In genomic region chr6:67224989-67225388, GRCh38 we compare ENCODE assay signal across 26 cellular contexts.
"Had no signal": no experiment of that assay in that cellular context is flagged by ENCODE, and none has a peak within 500 bp of the region (broad histone marks: within the 10 kb centered on the region; RNA-seq: fewer than 3 reads in every experiment).

No MANE protein-coding gene starts in this region.

- H3K9me3 ChIP-seq: ovary, psoas muscle, thoracic aorta, thyroid gland, tibial nerve, upper lobe of left lung, vagina had no signal

- FAIRE-seq: small intestine, urothelium cell line had no signal

- H3K4me2 ChIP-seq: neural progenitor cell had no signal

- H3K4me3 ChIP-seq: neural progenitor cell, ovary, psoas muscle, stomach, thoracic aorta, thyroid gland, tibial nerve, upper lobe of left lung, vagina had no signal

- H2AFZ ChIP-seq: neural progenitor cell, parathyroid adenoma had no signal

- H3K4me1 ChIP-seq: neural progenitor cell, parathyroid adenoma, psoas muscle, stomach, thyroid gland, tibial nerve, upper lobe of left lung, vagina had no signal

- H3K9ac ChIP-seq: neural progenitor cell, parathyroid adenoma had no signal

- H3K27ac ChIP-seq: neural progenitor cell, ovary, parathyroid adenoma, psoas muscle, stomach, thoracic aorta, thyroid gland, tibial nerve, upper lobe of left lung, vagina had no signal

- H3K36me3 ChIP-seq: neural progenitor cell, ovary, stomach, thoracic aorta, thyroid gland, tibial nerve, upper lobe of left lung, vagina had no signal

- H3K79me2 ChIP-seq: parathyroid adenoma had no signal

- DNase-seq: naive thymus-derived CD4-positive, alpha-beta T cell; natural killer cell; occipital lobe; ovary; posterior cingulate gyrus; psoas muscle; right cardiac atrium; small intestine; stimulated activated CD4-positive, alpha-beta T cell treated with anti-CD3 and anti-CD28 coated beads, Interleukin-15, amount 100 ng/mL, for 24 hours; stimulated activated CD4-positive, alpha-beta T cell treated with anti-CD3 and anti-CD28 coated beads, Interleukin-2, amount 100 ng/mL, for 24 hours; stimulated activated CD4-positive, alpha-beta T cell treated with anti-CD3 and anti-CD28 coated beads, Interleukin-2, amount 100 ng/mL, for 48 hours; stimulated activated CD4-positive, alpha-beta T cell treated with anti-CD3 and anti-CD28 coated beads, Interleukin-4, amount 100 ng/mL, for 24 hours; stimulated activated naive B cell treated with anti-CD40 and anti-IgM and Interleukin-4, amounts not matched to agents 10 μg/mL and 1 μg/mL and 100 μg/mL, for 72 hours; stimulated activated naive CD4-positive, alpha-beta T cell treated with Interleukin-2 at 50 U/mL for 16 hours; stomach; thyroid gland; trophoblast cell; upper lobe of left lung had no signal

- ATAC-seq: naive thymus-derived CD4-positive, alpha-beta T cell; natural killer cell; psoas muscle; right cardiac atrium; sciatic nerve; stimulated activated effector memory CD8-positive, alpha-beta T cell treated with anti-CD3 and anti-CD28 coated beads, Interleukin-12 subunit alpha, Interleukin-12 subunit beta, amount 100 ng/mL, for 72 hours; stimulated activated naive B cell treated with anti-CD40 and anti-IgM and Interleukin-4, amounts not matched to agents 10 μg/mL and 1 μg/mL and 100 μg/mL, for 72 hours had no signal

- H3K27me3 ChIP-seq: neural progenitor cell, ovary, stomach, thyroid gland, tibial nerve, upper lobe of left lung, vagina had no signal
